Comparison of ENCODE assay signal across 1 cellular context in the genomic region with DNA sequence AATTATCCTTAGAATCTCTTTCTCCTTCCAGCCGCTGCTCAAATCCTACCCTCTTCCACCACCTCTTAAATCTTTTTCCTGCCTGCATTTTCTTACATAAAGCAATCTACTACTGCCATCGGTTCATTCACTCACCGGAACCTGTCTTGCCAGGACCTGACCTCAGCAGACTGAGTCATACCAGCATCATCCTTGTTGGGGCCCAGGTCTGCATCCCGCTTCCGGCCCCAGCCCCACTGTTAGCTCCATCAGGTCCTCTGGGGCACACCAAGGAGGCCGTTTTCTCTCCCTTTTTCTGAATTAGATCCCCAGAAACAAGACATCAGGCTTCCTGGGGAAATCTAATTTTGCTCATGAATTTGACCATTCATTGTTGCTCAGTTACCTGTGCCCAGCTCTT.
TF ChIP-seq lines count a peak whose summit lies in the region.

No MANE protein-coding gene starts in this region.

TF ChIP-seq in GM23338, 12 proteins besides CTCF, POLR2A, EP300 and RAD21 (continued from another document):
- TF ChIP-seq, protein P1, sequence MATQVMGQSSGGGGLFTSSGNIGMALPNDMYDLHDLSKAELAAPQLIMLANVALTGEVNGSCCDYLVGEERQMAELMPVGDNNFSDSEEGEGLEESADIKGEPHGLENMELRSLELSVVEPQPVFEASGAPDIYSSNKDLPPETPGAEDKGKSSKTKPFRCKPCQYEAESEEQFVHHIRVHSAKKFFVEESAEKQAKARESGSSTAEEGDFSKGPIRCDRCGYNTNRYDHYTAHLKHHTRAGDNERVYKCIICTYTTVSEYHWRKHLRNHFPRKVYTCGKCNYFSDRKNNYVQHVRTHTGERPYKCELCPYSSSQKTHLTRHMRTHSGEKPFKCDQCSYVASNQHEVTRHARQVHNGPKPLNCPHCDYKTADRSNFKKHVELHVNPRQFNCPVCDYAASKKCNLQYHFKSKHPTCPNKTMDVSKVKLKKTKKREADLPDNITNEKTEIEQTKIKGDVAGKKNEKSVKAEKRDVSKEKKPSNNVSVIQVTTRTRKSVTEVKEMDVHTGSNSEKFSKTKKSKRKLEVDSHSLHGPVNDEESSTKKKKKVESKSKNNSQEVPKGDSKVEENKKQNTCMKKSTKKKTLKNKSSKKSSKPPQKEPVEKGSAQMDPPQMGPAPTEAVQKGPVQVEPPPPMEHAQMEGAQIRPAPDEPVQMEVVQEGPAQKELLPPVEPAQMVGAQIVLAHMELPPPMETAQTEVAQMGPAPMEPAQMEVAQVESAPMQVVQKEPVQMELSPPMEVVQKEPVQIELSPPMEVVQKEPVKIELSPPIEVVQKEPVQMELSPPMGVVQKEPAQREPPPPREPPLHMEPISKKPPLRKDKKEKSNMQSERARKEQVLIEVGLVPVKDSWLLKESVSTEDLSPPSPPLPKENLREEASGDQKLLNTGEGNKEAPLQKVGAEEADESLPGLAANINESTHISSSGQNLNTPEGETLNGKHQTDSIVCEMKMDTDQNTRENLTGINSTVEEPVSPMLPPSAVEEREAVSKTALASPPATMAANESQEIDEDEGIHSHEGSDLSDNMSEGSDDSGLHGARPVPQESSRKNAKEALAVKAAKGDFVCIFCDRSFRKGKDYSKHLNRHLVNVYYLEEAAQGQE (IDR thresholded peaks at IDR 0.05; ENCODE audit: unreplicated experiment) = no peak
- no peak for TF ChIP-seq NANOG (IDR thresholded peaks at IDR 0.05; ENCODE audit: borderline replicate concordance)
- no peak for TF ChIP-seq POLR2AphosphoS5 (IDR thresholded peaks at IDR 0.05; ENCODE audit: low read depth)
- TF ChIP-seq ZNF331 (CRISPR knock-in tag; IDR thresholded peaks at IDR 0.05; ENCODE audit: low read depth) = no peak
- no peak for TF ChIP-seq ZNF114 (CRISPR knock-in tag; IDR thresholded peaks at IDR 0.05)
- TF ChIP-seq JUNB (IDR thresholded peaks at IDR 0.05; ENCODE audit: unreplicated experiment) = no peak
- TF ChIP-seq, protein P2, sequence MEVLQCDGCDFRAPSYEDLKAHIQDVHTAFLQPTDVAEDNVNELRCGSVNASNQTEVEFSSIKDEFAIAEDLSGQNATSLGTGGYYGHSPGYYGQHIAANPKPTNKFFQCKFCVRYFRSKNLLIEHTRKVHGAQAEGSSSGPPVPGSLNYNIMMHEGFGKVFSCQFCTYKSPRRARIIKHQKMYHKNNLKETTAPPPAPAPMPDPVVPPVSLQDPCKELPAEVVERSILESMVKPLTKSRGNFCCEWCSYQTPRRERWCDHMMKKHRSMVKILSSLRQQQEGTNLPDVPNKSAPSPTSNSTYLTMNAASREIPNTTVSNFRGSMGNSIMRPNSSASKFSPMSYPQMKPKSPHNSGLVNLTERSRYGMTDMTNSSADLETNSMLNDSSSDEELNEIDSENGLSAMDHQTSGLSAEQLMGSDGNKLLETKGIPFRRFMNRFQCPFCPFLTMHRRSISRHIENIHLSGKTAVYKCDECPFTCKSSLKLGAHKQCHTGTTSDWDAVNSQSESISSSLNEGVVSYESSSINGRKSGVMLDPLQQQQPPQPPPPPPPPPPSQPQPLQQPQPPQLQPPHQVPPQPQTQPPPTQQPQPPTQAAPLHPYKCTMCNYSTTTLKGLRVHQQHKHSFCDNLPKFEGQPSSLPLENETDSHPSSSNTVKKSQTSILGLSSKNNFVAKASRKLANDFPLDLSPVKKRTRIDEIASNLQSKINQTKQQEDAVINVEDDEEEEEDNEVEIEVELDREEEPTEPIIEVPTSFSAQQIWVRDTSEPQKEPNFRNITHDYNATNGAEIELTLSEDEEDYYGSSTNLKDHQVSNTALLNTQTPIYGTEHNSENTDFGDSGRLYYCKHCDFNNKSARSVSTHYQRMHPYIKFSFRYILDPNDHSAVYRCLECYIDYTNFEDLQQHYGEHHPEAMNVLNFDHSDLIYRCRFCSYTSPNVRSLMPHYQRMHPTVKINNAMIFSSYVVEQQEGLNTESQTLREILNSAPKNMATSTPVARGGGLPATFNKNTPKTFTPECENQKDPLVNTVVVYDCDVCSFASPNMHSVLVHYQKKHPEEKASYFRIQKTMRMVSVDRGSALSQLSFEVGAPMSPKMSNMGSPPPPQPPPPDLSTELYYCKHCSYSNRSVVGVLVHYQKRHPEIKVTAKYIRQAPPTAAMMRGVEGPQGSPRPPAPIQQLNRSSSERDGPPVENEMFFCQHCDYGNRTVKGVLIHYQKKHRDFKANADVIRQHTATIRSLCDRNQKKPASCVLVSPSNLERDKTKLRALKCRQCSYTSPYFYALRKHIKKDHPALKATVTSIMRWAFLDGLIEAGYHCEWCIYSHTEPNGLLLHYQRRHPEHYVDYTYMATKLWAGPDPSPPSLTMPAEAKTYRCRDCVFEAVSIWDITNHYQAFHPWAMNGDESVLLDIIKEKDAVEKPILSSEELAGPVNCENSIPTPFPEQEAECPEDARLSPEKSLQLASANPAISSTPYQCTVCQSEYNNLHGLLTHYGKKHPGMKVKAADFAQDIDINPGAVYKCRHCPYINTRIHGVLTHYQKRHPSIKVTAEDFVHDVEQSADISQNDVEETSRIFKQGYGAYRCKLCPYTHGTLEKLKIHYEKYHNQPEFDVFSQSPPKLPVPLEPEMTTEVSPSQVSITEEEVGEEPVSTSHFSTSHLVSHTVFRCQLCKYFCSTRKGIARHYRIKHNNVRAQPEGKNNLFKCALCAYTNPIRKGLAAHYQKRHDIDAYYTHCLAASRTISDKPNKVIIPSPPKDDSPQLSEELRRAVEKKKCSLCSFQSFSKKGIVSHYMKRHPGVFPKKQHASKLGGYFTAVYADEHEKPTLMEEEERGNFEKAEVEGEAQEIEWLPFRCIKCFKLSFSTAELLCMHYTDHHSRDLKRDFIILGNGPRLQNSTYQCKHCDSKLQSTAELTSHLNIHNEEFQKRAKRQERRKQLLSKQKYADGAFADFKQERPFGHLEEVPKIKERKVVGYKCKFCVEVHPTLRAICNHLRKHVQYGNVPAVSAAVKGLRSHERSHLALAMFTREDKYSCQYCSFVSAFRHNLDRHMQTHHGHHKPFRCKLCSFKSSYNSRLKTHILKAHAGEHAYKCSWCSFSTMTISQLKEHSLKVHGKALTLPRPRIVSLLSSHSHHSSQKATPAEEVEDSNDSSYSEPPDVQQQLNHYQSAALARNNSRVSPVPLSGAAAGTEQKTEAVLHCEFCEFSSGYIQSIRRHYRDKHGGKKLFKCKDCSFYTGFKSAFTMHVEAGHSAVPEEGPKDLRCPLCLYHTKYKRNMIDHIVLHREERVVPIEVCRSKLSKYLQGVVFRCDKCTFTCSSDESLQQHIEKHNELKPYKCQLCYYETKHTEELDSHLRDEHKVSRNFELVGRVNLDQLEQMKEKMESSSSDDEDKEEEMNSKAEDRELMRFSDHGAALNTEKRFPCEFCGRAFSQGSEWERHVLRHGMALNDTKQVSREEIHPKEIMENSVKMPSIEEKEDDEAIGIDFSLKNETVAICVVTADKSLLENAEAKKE (CRISPR knock-in tag; IDR thresholded peaks at IDR 0.05) = no peak
- no peak for TF ChIP-seq STAT1 (IDR thresholded peaks at IDR 0.05; ENCODE audit: unreplicated experiment)
